In the genomic region with DNA sequence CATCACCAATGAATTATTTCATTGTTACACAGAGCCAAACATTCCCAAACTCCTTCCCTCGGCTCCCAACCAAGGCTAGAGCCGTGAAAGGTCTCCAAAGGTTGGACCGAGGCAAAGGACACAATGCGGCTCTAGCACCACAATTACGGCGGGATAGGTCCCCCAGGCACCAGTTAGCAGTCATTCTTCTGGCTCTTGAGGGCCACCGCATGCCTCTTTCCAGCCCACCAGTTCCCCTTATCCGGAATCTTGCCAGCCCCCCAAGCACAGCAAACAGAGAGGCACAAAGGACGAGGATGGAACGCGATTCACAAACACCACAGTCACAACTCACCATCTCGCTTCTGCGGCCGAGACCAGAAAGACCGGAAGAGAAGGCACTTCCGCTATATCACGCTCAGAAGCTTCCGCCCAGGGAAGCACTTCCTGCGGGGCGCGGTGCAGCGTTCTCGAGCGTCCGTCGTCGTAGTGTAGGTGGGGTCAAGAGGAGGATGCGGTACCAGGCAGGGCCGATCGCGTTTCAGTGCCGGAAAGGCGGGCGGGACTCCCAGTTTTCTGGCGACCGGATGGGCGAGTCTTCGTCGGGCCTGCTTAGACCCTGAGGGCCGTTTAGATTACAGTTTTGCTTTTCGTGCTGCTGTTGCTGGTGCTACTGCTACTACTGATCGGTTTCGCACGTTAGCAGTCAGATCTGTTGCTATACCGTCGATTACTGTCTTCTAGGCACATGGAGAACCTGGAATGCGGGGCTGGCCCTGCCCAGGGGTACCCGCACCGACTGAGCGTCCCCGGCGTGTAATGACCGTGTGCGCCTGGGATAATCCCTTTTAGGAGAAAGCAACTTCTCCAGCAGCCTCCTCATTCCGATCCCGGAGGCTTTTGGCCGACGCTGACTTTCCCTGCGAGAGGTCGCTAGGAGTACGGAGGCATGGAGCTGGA, we compare ENCODE assay signal across 8 cellular contexts.
DNase-seq lines count a peak whose midpoint lies in the region; ATAC-seq and TF ChIP-seq lines count a peak whose summit lies in the region.

RPL37 (minus strand) TSS at position 374 of the 939 bp plus-strand sequence; CDS start at position 337, 37 bp downstream.

- ATAC-seq in GM19035 (IDR thresholded peaks at IDR 0.05; ENCODE audit: unreplicated experiment) (peak; percentile 98), HG03354 (IDR thresholded peaks at IDR 0.05; ENCODE audit: poor library complexity, severe bottlenecking, unreplicated experiment) (peak; percentile 97)
- peak; percentile 92 to 93 for ATAC-seq in activated CD4-positive, CD25-positive, alpha-beta regulatory T cell treated with anti-CD3 and anti-CD28 coated beads, Interleukin-2, amount 50 U/mL, for 24 hours

- peak; percentile 94 for DNase-seq in AG09319 (ENCODE audit: extremely low read depth, low read depth)
- peak; percentile 98 for DNase-seq in NCI-H446 treated with DMSO at 0.1 percent for 48 hours (lab: John Stamatoyannopoulos, UW)
- peak; percentile 97 for DNase-seq in cerebellar cortex (ENCODE audit: low spot score)
- peak; percentile 98 for DNase-seq in islet precursor cell
- peak; percentile 86 to 94 (median 91) for DNase-seq in stimulated activated CD4-positive, alpha-beta T cell treated with anti-CD3 and anti-CD28 coated beads, Interleukin-12 subunit alpha, Interleukin-12 subunit beta, amount 100 ng/mL, for 48 hours (ENCODE audit: low read depth in 2 of 3, low spot score in 1 of 3)

- TF ChIP-seq CTCF in AG09319 (IDR thresholded peaks at IDR 0.05; ENCODE audit: low read depth, low read length): no peak

Comparison
In these comparisons a context has a peak if more than half of its experiments do, and no peak if none do; other contexts are left out.
1. Peak in every context shown above with its lines: DNase-seq and ATAC-seq.